Comparison of ENCODE assay signal across 8 cellular contexts in the genomic region with DNA sequence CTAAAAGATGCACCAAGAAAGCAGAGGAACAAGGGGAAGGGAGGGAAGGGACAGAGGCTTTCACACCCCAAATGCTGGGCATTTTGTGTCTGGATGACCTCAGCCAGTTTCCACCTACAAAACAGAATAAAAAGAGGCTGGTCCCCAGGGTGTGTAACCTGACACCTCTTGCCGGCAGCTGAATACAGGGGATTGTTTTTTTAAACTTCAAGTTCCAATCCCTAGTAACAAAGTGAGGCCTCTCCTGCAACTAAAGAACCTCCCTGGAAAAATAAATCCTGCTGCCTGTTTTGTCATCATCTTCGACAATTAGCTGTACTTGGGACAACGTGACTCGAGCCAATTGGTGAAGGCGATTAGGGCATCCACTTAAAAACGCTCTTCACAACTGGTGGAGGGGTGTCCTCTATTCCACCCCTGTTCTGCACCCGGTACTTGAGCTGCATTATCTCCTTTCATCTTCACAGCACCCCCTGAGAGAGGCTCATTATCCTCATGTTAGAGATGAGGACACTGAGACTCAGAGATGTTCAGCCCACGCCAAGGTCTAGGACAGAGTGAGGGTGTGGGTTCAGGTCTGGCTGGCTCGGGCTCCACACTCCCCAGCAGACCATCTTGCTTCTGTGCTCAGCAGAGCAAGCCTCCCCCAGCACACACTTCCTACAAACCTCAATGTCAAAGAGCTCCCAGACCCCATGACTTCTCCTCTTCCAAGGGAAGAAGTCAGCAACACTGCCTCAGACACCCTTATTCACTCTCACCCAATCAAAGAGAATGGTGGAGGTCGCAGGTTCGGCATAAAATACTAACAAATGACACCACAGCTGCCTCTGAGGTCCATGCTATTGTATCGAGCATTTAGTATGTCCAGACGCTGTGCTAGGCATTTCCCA. TPM values are rescaled to one million over a fixed set of nuclear protein-coding genes. Genes with fewer than 3 reads are reported as not detected.
DNase-seq lines count a peak whose midpoint lies in the region; ATAC-seq, FAIRE-seq and TF ChIP-seq lines count a peak whose summit lies in the region.

No MANE protein-coding gene starts in this region.

- ATAC-seq in K562 (peak; percentile 82), GM18519 (IDR thresholded peaks at IDR 0.05; ENCODE audit: low FRiP score, unreplicated experiment) (no peak)

- H3K9me1 ChIP-seq in K562 (ENCODE audit: control insufficient read depth, insufficient read depth, low read length): no peaks in the 10 kb centered on the region

- peaks cover 0 to 14% of the 10 kb centered on the region in 2 experiments; a peak in 3 of 5 replicates for H3K4me1 ChIP-seq in K562 (replicated peaks in 1 of 2; ENCODE audit: control insufficient read depth in 2 of 2, insufficient read depth in 2 of 2, low read length in 2 of 2)

- POLR2A ChIA-PET in activated CD4-positive, alpha-beta T cell treated with anti-CD3 and anti-CD28 coated beads, Interleukin-2, amount 10 ng/mL, durations not matched to agents 7 days and 5 days (lab: Charles Lee): no interaction called here
- POLR2A ChIA-PET in K562 (lab: Yijun Ruan, JAX): interaction anchor here (0.6 kb wide), 1 partner anchor 56 kb away, joined by 3 read pairs; no protein-coding TSS in a partner anchor

- CTCF ChIA-PET in activated CD4-positive, alpha-beta T cell treated with anti-CD3 and anti-CD28 coated beads, Interleukin-2, amount 10 ng/mL, durations not matched to agents 7 days and 5 days (lab: Charles Lee): interaction anchor here (0.6 to 1.5 kb wide), 5 partner anchors 8 to 77 kb away, joined by 3 to 4 read pairs (median 3); no protein-coding TSS in a partner anchor
- CTCF ChIA-PET in K562 (lab: Yijun Ruan, JAX; ENCODE audit: low intra/inter-chr PET ratio): no interaction called here

- no peak for TF ChIP-seq CTCF in K562 (IDR thresholded peaks at IDR 0.05 in 2 of 3, conservative IDR thresholded peaks at IDR 0.05 in 1 of 3; ENCODE audit: insufficient read depth in 2 of 3, low read depth in 1 of 3, low read length in 3 of 3)

- no peak overlapping the region for H3K27ac ChIP-seq in K562 (ENCODE audit: extremely low read depth, low read depth, low read length)

- no peaks in the 10 kb centered on the region for H3K27me3 Mint-ChIP-seq in activated CD4-positive, alpha-beta T cell treated with anti-CD3 and anti-CD28 coated beads, Interleukin-2, amount 10 ng/mL, durations not matched to agents 7 days and 5 days

- H3K4me1 Mint-ChIP-seq in activated CD4-positive, alpha-beta T cell treated with anti-CD3 and anti-CD28 coated beads, Interleukin-2, amount 10 ng/mL, durations not matched to agents 7 days and 5 days: peaks cover 92% of the 10 kb centered on the region

- H3K27me3 ChIP-seq in K562 (ENCODE audit: control insufficient read depth in 2 of 2, insufficient read depth in 2 of 2, low read length in 2 of 2): peaks cover 52 to 81% of the 10 kb centered on the region in 2 experiments

- no peak for TF ChIP-seq EP300 in K562 (IDR thresholded peaks at IDR 0.05; ENCODE audit: low read length)

- no peak for TF ChIP-seq POLR2A in K562 (conservative IDR thresholded peaks at IDR 0.05)

- H2AFZ ChIP-seq in K562 (ENCODE audit: low read depth, low read length): no peak overlapping the region

- H3K27ac Mint-ChIP-seq in activated CD4-positive, alpha-beta T cell treated with anti-CD3 and anti-CD28 coated beads, Interleukin-2, amount 10 ng/mL, durations not matched to agents 7 days and 5 days: peak overlapping the region; percentile 76

- H3K36me3 Mint-ChIP-seq in activated CD4-positive, alpha-beta T cell treated with anti-CD3 and anti-CD28 coated beads, Interleukin-2, amount 10 ng/mL, durations not matched to agents 7 days and 5 days (ENCODE audit: low read depth): peaks cover 81% of the 10 kb centered on the region

- no peaks in the 10 kb centered on the region for H3K79me2 ChIP-seq in K562 (ENCODE audit: control insufficient read depth, insufficient read depth, low read length)

- H3K9ac ChIP-seq in K562 (ENCODE audit: insufficient read depth in 1 of 2, low read depth in 2 of 2, low read length in 2 of 2): peak overlapping the region in 1 of 2 experiments; percentile 16; a peak in 1 of 4 replicates

- WGBS in K562 (ENCODE audit: insufficient coverage, low coverage, missing lambda C conversion rate): 2% methylated on average over 13 of the region's 13 CpGs

- intact Hi-C loops in K562 (cut with micrococcal nuclease): no loop called here

- H3K36me3 ChIP-seq in K562 (ENCODE audit: control insufficient read depth, insufficient read depth, low read length): no peaks in the 10 kb centered on the region

- H4K20me1 ChIP-seq in K562 (replicated peaks; ENCODE audit: control insufficient read depth, insufficient read depth, low read length): no peaks in the 10 kb centered on the region

- H3K4me3 Mint-ChIP-seq in activated CD4-positive, alpha-beta T cell treated with anti-CD3 and anti-CD28 coated beads, Interleukin-2, amount 10 ng/mL, durations not matched to agents 7 days and 5 days: peak overlapping the region; percentile 38

- H3K4me3 ChIP-seq in K562: no peak overlapping the region

- no peak for DNase-seq in activated CD4-positive, alpha-beta T cell treated with anti-CD3 and anti-CD28 coated beads, Interleukin-2, amount 10 ng/mL, durations not matched to agents 7 days and 5 days
- DNase-seq in activated CD4-positive, alpha-beta T cell treated with anti-CD3 and anti-CD28 coated beads for 1 hour: no peak
- DNase-seq in NCI-H2227 (lab: John Stamatoyannopoulos, UW; ENCODE audit: unreplicated experiment) (peak; percentile 31), K562 (ENCODE audit: extremely low read depth in 1 of 4, low spot score in 3 of 4) (peak; percentile 23 to 58 (median 50)), lung microvascular endothelial cell (ENCODE audit: low read depth in 2 of 2) (peak; percentile 46 to 70), SKM-1 (lab: John Stamatoyannopoulos, UW; ENCODE audit: unreplicated experiment) (no peak), SW 1271 (lab: John Stamatoyannopoulos, UW) (no peak)

- no peaks in the 10 kb centered on the region for H3K9me3 Mint-ChIP-seq in activated CD4-positive, alpha-beta T cell treated with anti-CD3 and anti-CD28 coated beads, Interleukin-2, amount 10 ng/mL, durations not matched to agents 7 days and 5 days

- H3K4me2 ChIP-seq in K562 (ENCODE audit: insufficient read depth, low read length): peak overlapping the region; percentile 2; the same call in 1 of the 2 replicates

- in situ Hi-C loops in K562 (cut with MboI): no loop called here

- BruUV-seq in K562 (replicated peaks; lab: Mats Ljungman, UMichigan): no TSS peak

- FAIRE-seq in K562 (lab: Jason Lieb, UNC): peak; percentile 61

- no peaks in the 10 kb centered on the region for H3K9me3 ChIP-seq in K562 (replicated peaks; ENCODE audit: control insufficient read depth, insufficient read depth, low read depth, low read length)

- TF ChIP-seq RAD21 in K562 (CRISPR knock-in tag; conservative IDR thresholded peaks at IDR 0.05 in 1 of 2, IDR thresholded peaks at IDR 0.05 in 1 of 2): no peak

RNA-seq across cellular contexts. Expression of a gene that starts 15.2 kb away (rescaled TPM):
- total RNA-seq in activated CD4-positive, alpha-beta T cell treated with anti-CD3 and anti-CD28 coated beads, Interleukin-2, amount 10 ng/mL, durations not matched to agents 7 days and 5 days: 10 to 100 TPM; 61.1 to 64.0 TPM
- total RNA-seq in K562 (2011; cell fraction: chromatin; rRNA removed; ENCODE audit: low replicate concordance): 0.09 TPM in 1 of 2 replicates, not detected in the other
- total RNA-seq in K562 (2011; cell fraction: nucleolus; rRNA removed): 0.13 TPM in 1 of 2 replicates, not detected in the other
- total RNA-seq in K562 (2011; cell fraction: nucleoplasm; rRNA removed): 0.07 and 0.08 TPM in 2 replicates
- total RNA-seq in K562 (2014; rRNA removed) (not detected in 2 replicates), K562 (2014; rRNA removed; fragmentation: Illumina TruSeq; extraction: Trizol) (not detected in 2 replicates), K562 (2015; rRNA removed; fragmentation: Illumina TruSeq; extraction: Trizol) (not detected in 2 replicates), K562 (2021) (0.22 and 0.27 TPM in 2 replicates), lung microvascular endothelial cell (18.7 and 19.4 TPM in 2 replicates)
- polyA plus RNA-seq in K562 (2011; rRNA removed) (0.01 TPM in 2 replicates), K562 (2014; fragmentation: Illumina TruSeq; extraction: Trizol) (not detected in 2 replicates), K562 (2014; fragmentation: Nextera tagmentation; extraction: Ambion mirVana) (not detected), K562 (2014; rRNA removed) (not detected in 2 replicates)
- polyA plus RNA-seq in K562 (2011; cell fraction: cytosol; rRNA removed): 0.01 TPM in 1 of 2 replicates, not detected in the other
- 0.03 TPM in 1 of 2 replicates, not detected in the other for polyA plus RNA-seq in K562 (2011; cell fraction: nucleus; rRNA removed)
- 0.01 TPM in 1 of 2 replicates, not detected in the other for polyA plus RNA-seq in K562 (2012)
- not detected in 2 replicates for polyA minus RNA-seq in K562 (2011; rRNA and poly(A)+ RNA removed)
- polyA minus RNA-seq in K562 (2011; cell fraction: cytosol; rRNA and poly(A)+ RNA removed): not detected in 2 replicates
- not detected in 2 replicates for polyA minus RNA-seq in K562 (2011; cell fraction: nucleus; rRNA and poly(A)+ RNA removed)

Comparison
In these comparisons a context has a peak if more than half of its experiments do, and no peak if none do; other contexts are left out.
1. DNase-seq: peak in NCI-H2227 (single experiment), K562 (4 of 4) and lung microvascular endothelial cell (2 of 2); none in activated CD4-positive, alpha-beta T cell treated with anti-CD3 and anti-CD28 coated beads, Interleukin-2, amount 10 ng/mL, durations not matched to agents 7 days and 5 days (single experiment), activated CD4-positive, alpha-beta T cell treated with anti-CD3 and anti-CD28 coated beads for 1 hour (single experiment), SKM-1 (single experiment) and SW 1271 (0 of 2).
2. RNA of a gene that starts 15.2 kb away (total RNA-seq): 61.1 to 64.0 TPM in activated CD4-positive, alpha-beta T cell treated with anti-CD3 and anti-CD28 coated beads, Interleukin-2, amount 10 ng/mL, durations not matched to agents 7 days and 5 days and 18.7 to 19.4 TPM in lung microvascular endothelial cell; 0.07 to 0.27 TPM in K562; every median in the first group is over 10 times any median in the second.